Comparison of ENCODE assay signal across 8 cellular contexts in the genomic region with DNA sequence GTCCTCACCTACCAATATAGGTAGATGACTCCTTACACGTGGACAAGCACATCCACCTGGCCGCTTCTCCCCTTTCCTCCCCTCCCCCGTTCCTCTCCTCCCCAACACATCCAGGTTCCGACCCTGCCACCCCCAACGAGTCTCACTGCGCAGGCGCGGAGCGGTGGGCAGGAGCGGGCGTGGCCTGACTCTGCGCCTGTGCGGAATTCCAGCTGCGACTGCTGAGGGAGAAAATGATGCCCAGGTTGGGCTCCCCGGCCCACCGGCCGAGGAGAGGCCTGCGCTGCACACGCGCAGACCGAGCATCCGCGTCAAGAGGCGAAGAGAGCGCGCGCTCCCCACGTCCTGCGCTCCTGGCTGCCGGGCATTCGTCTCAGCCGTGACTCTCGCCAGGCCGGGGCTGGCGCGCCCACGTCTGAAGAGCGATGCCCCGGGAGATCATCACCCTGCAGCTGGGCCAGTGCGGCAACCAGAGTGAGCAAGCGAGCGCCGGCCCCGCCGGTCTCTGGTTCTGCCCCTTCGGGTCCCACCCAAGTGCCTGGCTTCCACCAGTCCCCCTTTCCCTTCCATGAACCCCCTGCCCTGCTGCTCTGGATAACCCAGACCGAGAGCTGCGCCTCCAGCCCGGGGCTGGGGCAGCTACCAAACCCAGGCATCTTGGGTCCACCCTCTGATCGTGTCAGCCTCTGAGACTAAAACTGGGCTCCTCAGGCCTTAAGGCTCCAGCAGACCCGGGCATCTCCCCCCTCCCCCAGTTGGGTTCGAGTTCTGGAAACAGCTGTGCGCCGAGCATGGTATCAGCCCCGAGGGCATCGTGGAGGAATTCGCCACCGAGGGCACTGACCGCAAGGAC.
A peak's percentile ranks its signal among the peaks of the same experiment; 100 is the strongest.
DNase-seq lines count a peak whose midpoint lies in the region; ATAC-seq lines count a peak whose summit lies in the region.

A gene (plus strand): TSS at position 206 of the 853 bp plus-strand sequence. CDS start 220 bp downstream, at position 426.

- H3K9ac ChIP-seq in BLaER1 treated with 17β-estradiol and CSF1 and Interleukin-3, amounts not matched to agents 10 nM and 100 nM, result peak within 1 kb of the TSS; percentile 66 to 81 (median 76)
- H3K9ac ChIP-seq in iPS-15b (ENCODE audit: low read depth, low read length), result peak within 1 kb of the TSS; percentile 54

- peak within 1 kb of the TSS; percentile 87 to 100 (median 98) for H3K4me2 ChIP-seq in BLaER1 treated with 17β-estradiol and CSF1 and Interleukin-3, amounts not matched to agents 10 nM and 100 nM

- H3K4me1 ChIP-seq in BLaER1 treated with 17β-estradiol and CSF1 and Interleukin-3, amounts not matched to agents 10 nM and 100 nM, result peaks cover 13 to 28% (median 21%) of the 10 kb centered on the region in 10 experiments; a peak in 19 of 20 replicates
- H3K4me1 ChIP-seq in iPS-15b (ENCODE audit: control insufficient read depth, insufficient read depth, low read length), result peaks cover 6% of the 10 kb centered on the region

- H3K36me3 ChIP-seq in BLaER1 treated with 17β-estradiol and CSF1 and Interleukin-3, amounts not matched to agents 10 nM and 100 nM, result peaks cover 4 to 28% (median 14%) of the 10 kb centered on the region in 11 experiments; a peak in 12 of 22 replicates
- H3K36me3 ChIP-seq in iPS-15b (ENCODE audit: control insufficient read depth, insufficient read depth, low read length), result peaks cover 5% of the 10 kb centered on the region

- DNase-seq in NCI-H2081 (lab: John Stamatoyannopoulos, UW) (peak; percentile 98), UCSD-AML1 (lab: John Stamatoyannopoulos, UW; ENCODE audit: unreplicated experiment) (peak; percentile 73), brain pericyte (ENCODE audit: low read depth, low spot score) (peak; percentile 64), skeletal muscle cell (ENCODE audit: low read depth) (no peak)

- peak within 1 kb of the TSS in 10 of 11 experiments; percentile 1 to 64 (median 48); a peak in 17 of 22 replicates for H3K27ac ChIP-seq in BLaER1 treated with 17β-estradiol and CSF1 and Interleukin-3, amounts not matched to agents 10 nM and 100 nM

- H4K20me1 ChIP-seq in BLaER1 treated with 17β-estradiol and CSF1 and Interleukin-3, amounts not matched to agents 10 nM and 100 nM, result no peaks in the 10 kb centered on the region

- ATAC-seq in GM21447 (IDR thresholded peaks at IDR 0.05; ENCODE audit: unreplicated experiment) (peak; percentile 54), GM18519 (IDR thresholded peaks at IDR 0.05; ENCODE audit: low FRiP score, unreplicated experiment) (no peak)

- peaks cover 0 to 8% (median 0%) of the 10 kb centered on the region in 11 experiments; a peak in 3 of 22 replicates for H3K9me3 ChIP-seq in BLaER1 treated with 17β-estradiol and CSF1 and Interleukin-3, amounts not matched to agents 10 nM and 100 nM (replicated peaks in 1 of 11)
- H3K9me3 ChIP-seq in iPS-15b (ENCODE audit: control insufficient read depth, insufficient read depth, low read length), result no peaks in the 10 kb centered on the region

- H3K27me3 ChIP-seq in BLaER1 treated with 17β-estradiol and CSF1 and Interleukin-3, amounts not matched to agents 10 nM and 100 nM, result 0 out of 22 replicates have a peak, but pooled peaks cover 0 to 1% (median 0%) of the 10 kb centered on the region in 11 experiments
- no peaks in the 10 kb centered on the region for H3K27me3 ChIP-seq in iPS-15b (ENCODE audit: control insufficient read depth, insufficient read depth, low read length)

- H3K4me3 ChIP-seq in BLaER1 treated with 17β-estradiol and CSF1 and Interleukin-3, amounts not matched to agents 10 nM and 100 nM, result peak within 1 kb of the TSS; percentile 59 to 87 (median 70)
- H3K4me3 ChIP-seq in iPS-15b (ENCODE audit: low read depth, low read length) (peak within 1 kb of the TSS; percentile 79), skeletal muscle cell (ENCODE audit: low read depth, low read length) (peak within 1 kb of the TSS; percentile 78)
